In genomic region chr10:16653223-16653622, GRCh38 we compare ENCODE assay signal across 21 cellular contexts.
DNase-seq lines count a peak whose midpoint lies in the region; ATAC-seq, FAIRE-seq and TF ChIP-seq lines count a peak whose summit lies in the region.
"Had no signal": no experiment of that assay in that cellular context is flagged by ENCODE, and none has a peak within 500 bp of the region (broad histone marks: within the 10 kb centered on the region; RNA-seq: fewer than 3 reads in every experiment).

No MANE protein-coding gene starts in this region.

- in situ Hi-C loops in GM12878 (cut with MboI), result no loop called here

- H3K27ac Mint-ChIP-seq in effector memory CD8-positive, alpha-beta T cell, result no peak overlapping the region
- H3K27ac Mint-ChIP-seq: activated naive CD4-positive, alpha-beta T cell treated with anti-CD3 and anti-CD28 coated beads, Interleukin-2, amount 10 ng/mL, durations not matched to agents 7 days and 5 days; B cell; memory B cell had no signal

- no peak for TF ChIP-seq CTCF in GM12878 (IDR thresholded peaks at IDR 0.05 in 2 of 3, conservative IDR thresholded peaks at IDR 0.05 in 1 of 3; ENCODE audit: control insufficient read depth in 2 of 3, extremely low read depth in 1 of 3, insufficient read depth in 1 of 3, low read depth in 3 of 3, low read length in 3 of 3)
- TF ChIP-seq CTCF in ascending aorta (IDR thresholded peaks at IDR 0.05), result no peak

- TF ChIP-seq RAD21 in GM12878 (IDR thresholded peaks at IDR 0.05; ENCODE audit: insufficient read depth, low read depth, low read length), result no peak

- no peak overlapping the region for H3K9ac ChIP-seq in GM12878 (ENCODE audit: control insufficient read depth, insufficient read depth, low read length)

- H3K27ac ChIP-seq in GM12878 (ENCODE audit: control insufficient read depth, insufficient read depth), result no peak overlapping the region
- no peak overlapping the region for H3K27ac ChIP-seq in ascending aorta
- H3K27ac ChIP-seq: right atrium auricular region had no signal

- POLR2A ChIA-PET in GM12878 (lab: Charles Lee), result no interaction called here

- WGBS in GM12878 (ENCODE audit: insufficient coverage, insufficient replicate concordance, low lambda C conversion rate, missing lambda C conversion rate), result 1% methylated on average over 4 of the region's 4 CpGs

- peak; percentile 63 for ATAC-seq in GM18870 (IDR thresholded peaks at IDR 0.05; ENCODE audit: unreplicated experiment)
- peak; percentile 85 for ATAC-seq in HG02678 (IDR thresholded peaks at IDR 0.05; ENCODE audit: unreplicated experiment)
- peak; percentile 82 for ATAC-seq in GM12878
- no peak for ATAC-seq in GM18861 (IDR thresholded peaks at IDR 0.05; ENCODE audit: unreplicated experiment)
- ATAC-seq in effector memory CD8-positive, alpha-beta T cell (replicated peaks), result no peak
- ATAC-seq: Right ventricle myocardium inferior had no signal

- SMC1A ChIA-PET in GM12878 (lab: Charles Lee; ENCODE audit: uncharacterized antibody, unreplicated experiment), result interaction anchor here (0.9 kb wide), 1 partner anchor 156 kb away, joined by 3 read pairs; no protein-coding TSS in a partner anchor

- CTCF ChIA-PET in GM12878 (lab: Yijun Ruan, JAX), result interaction anchor here (0.9 kb wide), 1 partner anchor 541 kb away, joined by 3 read pairs; no protein-coding TSS in a partner anchor

- no peaks in the 10 kb centered on the region for H3K27me3 ChIP-seq in GM12878 (replicated peaks in 1 of 2; ENCODE audit: control insufficient read depth in 2 of 2, insufficient read depth in 2 of 2, low read length in 1 of 2)
- no peaks in the 10 kb centered on the region for H3K27me3 ChIP-seq in ascending aorta
- H3K27me3 ChIP-seq: right atrium auricular region had no signal

- H3K4me3 ChIP-seq in GM12878, result no peak overlapping the region
- H3K4me3 ChIP-seq in ascending aorta, result no peak overlapping the region
- H3K4me3 ChIP-seq: HAP-1, right atrium auricular region had no signal

- intact Hi-C loops in GM12878 (cut with micrococcal nuclease; ENCODE audit: unreplicated experiment), result no loop called here
- intact Hi-C loops in ascending aorta (cut with DNase I), result no loop called here

- H4K20me1 ChIP-seq in GM12878 (ENCODE audit: control insufficient read depth, insufficient read depth), result no peaks in the 10 kb centered on the region

- TF ChIP-seq POLR2A in GM12878 (IDR thresholded peaks at IDR 0.05; ENCODE audit: low read depth, low read length), result no peak

- H3K36me3 ChIP-seq in GM12878 (ENCODE audit: control insufficient read depth in 2 of 2, insufficient read depth in 2 of 2, low read length in 1 of 2) (no peaks in the 10 kb centered on the region), ascending aorta (no peaks in the 10 kb centered on the region)
- H3K36me3 ChIP-seq: HAP-1, right atrium auricular region had no signal

- H3K9me3 Mint-ChIP-seq in effector memory CD8-positive, alpha-beta T cell, result no peaks in the 10 kb centered on the region
- H3K9me3 Mint-ChIP-seq: activated naive CD4-positive, alpha-beta T cell treated with anti-CD3 and anti-CD28 coated beads, Interleukin-2, amount 10 ng/mL, durations not matched to agents 7 days and 5 days; memory B cell had no signal

- peak; percentile 10 for DNase-seq in activated CD4-positive, alpha-beta T cell treated with anti-CD3 and anti-CD28 coated beads for 48 hours
- no peak for DNase-seq in activated CD4-positive, alpha-beta T cell treated with anti-CD3 and anti-CD28 coated beads for 1 hour
- DNase-seq in GM12878 (ENCODE audit: low read depth, low spot score), result peak; percentile 21
- DNase-seq in ascending aorta (ENCODE audit: low spot score in 2 of 2), result no peak
- no peak for DNase-seq in effector memory CD8-positive, alpha-beta T cell
- DNase-seq: activated CD4-positive, alpha-beta T cell treated with anti-CD3 and anti-CD28 coated beads, Interleukin-2, amount 50 U/mL, for 1 hour; activated naive CD4-positive, alpha-beta T cell treated with anti-CD3 and anti-CD28 coated beads, Interleukin-2, amount 10 ng/mL, durations not matched to agents 7 days and 5 days; activated T-cell treated with anti-CD3 and anti-CD28 coated beads for 4 hours; erythroblast; KG1; NCI-H748 treated with DMSO at 0.1 percent for 48 hours; substantia nigra had no signal

- BruUV-seq in GM12878 (replicated peaks; lab: Mats Ljungman, UMichigan), result no TSS peak

- no peak for TF ChIP-seq EP300 in GM12878 (IDR thresholded peaks at IDR 0.05; ENCODE audit: borderline replicate concordance in 1 of 2, control insufficient read depth in 1 of 2, low read depth in 2 of 2, low read length in 2 of 2)

- RAD21 ChIA-PET in GM12878 (lab: Charles Lee; ENCODE audit: unreplicated experiment), result no interaction called here

- H3K9me3 ChIP-seq in GM12878 (replicated peaks; ENCODE audit: control insufficient read depth, insufficient read depth, low read length) (no peaks in the 10 kb centered on the region), ascending aorta (no peaks in the 10 kb centered on the region)
- H3K9me3 ChIP-seq: HAP-1, right atrium auricular region had no signal

- H3K4me1 ChIP-seq in GM12878 (ENCODE audit: control insufficient read depth, insufficient read depth, low read length) (peaks cover 5% of the 10 kb centered on the region; the same call in 1 of the 2 replicates), ascending aorta (no peaks in the 10 kb centered on the region)
- H3K4me1 ChIP-seq: right atrium auricular region had no signal

- no peak overlapping the region for H3K4me3 Mint-ChIP-seq in effector memory CD8-positive, alpha-beta T cell
- H3K4me3 Mint-ChIP-seq: activated naive CD4-positive, alpha-beta T cell treated with anti-CD3 and anti-CD28 coated beads, Interleukin-2, amount 10 ng/mL, durations not matched to agents 7 days and 5 days; B cell; memory B cell had no signal

- FAIRE-seq in GM12878 (lab: Jason Lieb, UNC), result no peak
- FAIRE-seq: TTC549 had no signal

- peak overlapping the region; percentile 15; the same call in 1 of the 2 replicates for H3K4me2 ChIP-seq in GM12878 (ENCODE audit: control insufficient read depth, insufficient read depth)

- no peaks in the 10 kb centered on the region for H3K27me3 Mint-ChIP-seq in effector memory CD8-positive, alpha-beta T cell
- H3K27me3 Mint-ChIP-seq: activated naive CD4-positive, alpha-beta T cell treated with anti-CD3 and anti-CD28 coated beads, Interleukin-2, amount 10 ng/mL, durations not matched to agents 7 days and 5 days; B cell; memory B cell had no signal

- peaks cover 3 to 10% of the 10 kb centered on the region in 2 donors for H3K4me1 Mint-ChIP-seq in effector memory CD8-positive, alpha-beta T cell (ENCODE audit: low read depth in 2 of 2)
- H3K4me1 Mint-ChIP-seq: activated naive CD4-positive, alpha-beta T cell treated with anti-CD3 and anti-CD28 coated beads, Interleukin-2, amount 10 ng/mL, durations not matched to agents 7 days and 5 days; B cell had no signal

- H3K79me2 ChIP-seq in GM12878 (ENCODE audit: control insufficient read depth, insufficient read depth, low read length), result no peaks in the 10 kb centered on the region

- no peak overlapping the region for H2AFZ ChIP-seq in GM12878 (ENCODE audit: control insufficient read depth, low read depth, low read length)

- no peaks in the 10 kb centered on the region for H3K36me3 Mint-ChIP-seq in effector memory CD8-positive, alpha-beta T cell (ENCODE audit: insufficient read depth)
- H3K36me3 Mint-ChIP-seq: activated naive CD4-positive, alpha-beta T cell treated with anti-CD3 and anti-CD28 coated beads, Interleukin-2, amount 10 ng/mL, durations not matched to agents 7 days and 5 days had no signal

TF ChIP-seq in GM12878, 131 proteins besides CTCF, POLR2A, EP300 and RAD21 (continues in another document):
- TF ChIP-seq IKZF2 (IDR thresholded peaks at IDR 0.05) (peak; percentile 57 to 61; a peak in 3 of 4 replicates), MEF2A (IDR thresholded peaks at IDR 0.05; ENCODE audit: insufficient read depth, low read depth, low read length) (0 out of 2 replicates have a peak, but pooled peaks have one; percentile 46), ATF3 (IDR thresholded peaks at IDR 0.05; ENCODE audit: borderline replicate concordance, extremely low read depth, low read depth, low read length) (no peak), RUNX3 (IDR thresholded peaks at IDR 0.05; ENCODE audit: low read length) (peak; percentile 73), TCF12 (IDR thresholded peaks at IDR 0.05; ENCODE audit: low read depth, low read length) (no peak), CREB1 (IDR thresholded peaks at IDR 0.05; ENCODE audit: low read depth) (no peak), MTA3 (IDR thresholded peaks at IDR 0.05; ENCODE audit: borderline replicate concordance, low read length) (no peak), RELB (IDR thresholded peaks at IDR 0.05; ENCODE audit: low read depth) (0 out of 2 replicates have a peak, but pooled peaks have one; percentile 27), NFIC (IDR thresholded peaks at IDR 0.05; ENCODE audit: low read depth, low read length) (peak; percentile 63; the same call in 1 of the 2 replicates), HDAC6 (IDR thresholded peaks at IDR 0.05; ENCODE audit: unreplicated experiment) (no peak), MEF2B (IDR thresholded peaks at IDR 0.05; ENCODE audit: partially characterized antibody, poor library complexity, severe bottlenecking) (no peak), FOS (IDR thresholded peaks at IDR 0.05; ENCODE audit: borderline replicate concordance, extremely low read depth, insufficient read length) (no peak), ZNF622 (IDR thresholded peaks at IDR 0.05) (no peak), STAT1 (conservative IDR thresholded peaks at IDR 0.05) (no peak), ZBED1 (IDR thresholded peaks at IDR 0.05; ENCODE audit: borderline replicate concordance) (no peak), HDAC2 (IDR thresholded peaks at IDR 0.05) (no peak)

Comparison
In these comparisons a context has a peak if more than half of its experiments do, and no peak if none do; other contexts are left out.
1. DNase-seq: peak in activated CD4-positive, alpha-beta T cell treated with anti-CD3 and anti-CD28 coated beads for 48 hours (single experiment) and GM12878 (single experiment); none in activated CD4-positive, alpha-beta T cell treated with anti-CD3 and anti-CD28 coated beads for 1 hour (single experiment), ascending aorta (0 of 2) and effector memory CD8-positive, alpha-beta T cell (0 of 3).
2. ATAC-seq: peak in GM18870 (single experiment), HG02678 (single experiment) and GM12878 (single experiment); none in GM18861 (single experiment) and effector memory CD8-positive, alpha-beta T cell (single experiment).